Comparison of ENCODE assay signal across 15 cellular contexts in genomic region chr16:89495121-89495520, GRCh38. TPM values are rescaled to one million over a fixed set of nuclear protein-coding genes. Genes with fewer than 3 reads are reported as not detected.
DNase-seq lines count a peak whose midpoint lies in the region; ATAC-seq and TF ChIP-seq lines count a peak whose summit lies in the region.
"Had no signal": no experiment of that assay in that cellular context is flagged by ENCODE, and none has a peak within 500 bp of the region (broad histone marks: within the 10 kb centered on the region; RNA-seq: fewer than 3 reads in every experiment).

No MANE protein-coding gene starts in this region.

- peak overlapping the region; percentile 74 for H3K27ac Mint-ChIP-seq in central memory CD8-positive, alpha-beta T cell (ENCODE audit: low read depth)
- H3K27ac Mint-ChIP-seq: activated B cell treated with CpG ODN at 0.5 μM for 24 hours; activated naive CD8-positive, alpha-beta T cell had no signal

- H3K9me3 Mint-ChIP-seq in central memory CD8-positive, alpha-beta T cell, result no peaks in the 10 kb centered on the region
- H3K9me3 Mint-ChIP-seq: activated B cell treated with CpG ODN at 0.5 μM for 24 hours had no signal

- TF ChIP-seq CTCF in AG10803 (conservative IDR thresholded peaks at IDR 0.05; ENCODE audit: low read length), result peak; percentile 27
- TF ChIP-seq CTCF in upper lobe of right lung (IDR thresholded peaks at IDR 0.05), result no peak

- H3K27me3 Mint-ChIP-seq in central memory CD8-positive, alpha-beta T cell, result no peaks in the 10 kb centered on the region
- H3K27me3 Mint-ChIP-seq: activated B cell treated with CpG ODN at 0.5 μM for 24 hours; activated naive CD8-positive, alpha-beta T cell had no signal

- peaks cover 8% of the 10 kb centered on the region for H3K36me3 ChIP-seq in mesodermal cell (ENCODE audit: control insufficient read depth, insufficient read depth, low read length)
- no peaks in the 10 kb centered on the region for H3K36me3 ChIP-seq in upper lobe of right lung

- no peak for ATAC-seq in central memory CD8-positive, alpha-beta T cell (replicated peaks; ENCODE audit: extremely low read depth, poor library complexity, severe bottlenecking)
- no peak for ATAC-seq in upper lobe of right lung
- no peak for ATAC-seq in HG03439 (IDR thresholded peaks at IDR 0.05; ENCODE audit: unreplicated experiment)
- ATAC-seq: psoas muscle had no signal

- peaks cover 21% of the 10 kb centered on the region for H3K4me1 Mint-ChIP-seq in central memory CD8-positive, alpha-beta T cell

- H3K36me3 Mint-ChIP-seq in central memory CD8-positive, alpha-beta T cell (ENCODE audit: insufficient read depth), result peaks cover 5% of the 10 kb centered on the region
- H3K36me3 Mint-ChIP-seq: activated naive CD8-positive, alpha-beta T cell had no signal

- H3K4me3 ChIP-seq in AG10803 (ENCODE audit: low read length), result no peak overlapping the region
- no peak overlapping the region for H3K4me3 ChIP-seq in mesodermal cell (ENCODE audit: extremely low read depth, insufficient read depth, low read length, poor library complexity, severe bottlenecking)
- no peak overlapping the region for H3K4me3 ChIP-seq in upper lobe of right lung
- H3K4me3 ChIP-seq: BLaER1, psoas muscle had no signal

- H3K4me3 Mint-ChIP-seq in central memory CD8-positive, alpha-beta T cell, result no peak overlapping the region
- H3K4me3 Mint-ChIP-seq: activated B cell treated with CpG ODN at 0.5 μM for 24 hours; activated naive CD8-positive, alpha-beta T cell had no signal

- no peaks in the 10 kb centered on the region for H3K27me3 ChIP-seq in upper lobe of right lung
- H3K27me3 ChIP-seq: BLaER1 had no signal

- WGBS in mesodermal cell (ENCODE audit: insufficient coverage in 2 of 2), 2 experiments, result 54 to 57% methylated on average over 3 of the region's 3 CpGs

- intact Hi-C loops in upper lobe of right lung (cut with DNase I), result no loop called here

- peaks cover 5% of the 10 kb centered on the region for H3K4me1 ChIP-seq in mesodermal cell (ENCODE audit: control insufficient read depth, insufficient read depth, low read length, poor library complexity, severe bottlenecking)
- H3K4me1 ChIP-seq in upper lobe of right lung, result peaks cover 12% of the 10 kb centered on the region

- H3K9me3 ChIP-seq in mesodermal cell (ENCODE audit: control insufficient read depth, low read length), result no peaks in the 10 kb centered on the region
- no peaks in the 10 kb centered on the region for H3K9me3 ChIP-seq in upper lobe of right lung
- H3K9me3 ChIP-seq: BLaER1, psoas muscle had no signal

- DNase-seq in AG10803 (ENCODE audit: low read depth) (peak; percentile 82), HK-2 (ENCODE audit: unreplicated experiment) (peak; percentile 51), upper lobe of right lung (no peak), NCI-H2227 treated with DMSO at 0.1 percent for 48 hours (lab: John Stamatoyannopoulos, UW) (no peak)
- DNase-seq in central memory CD8-positive, alpha-beta T cell (ENCODE audit: low spot score in 2 of 2), result no peak
- DNase-seq in activated naive CD4-positive, alpha-beta T cell treated with Interleukin-2 at 50 U/mL for 16 hours, result no peak
- DNase-seq: activated B cell treated with CpG ODN at 0.5 μM for 24 hours, foreskin melanocyte, GOT3, NCI-H2171 treated with DMSO at 0.1 percent for 48 hours, psoas muscle had no signal

- H3K27ac ChIP-seq in mesodermal cell (ENCODE audit: low read depth, low read length, severe bottlenecking) (peak overlapping the region; percentile 59), upper lobe of right lung (no peak overlapping the region)
- H3K27ac ChIP-seq: BLaER1, psoas muscle had no signal

RNA-seq across cellular contexts. Expression of gene ANKRD11, which starts 4.8 kb away (rescaled TPM):
- polyA plus RNA-seq in mesodermal cell (2013, experiment 1 of 2), result 97.2 TPM
- 73.2 TPM for polyA plus RNA-seq in mesodermal cell (2013, experiment 2 of 2)
- 125 TPM for total RNA-seq in upper lobe of right lung

RNA-seq across cellular contexts. Expression of gene SPG7, which starts 13.1 kb away (rescaled TPM):
- 60.7 TPM for polyA plus RNA-seq in mesodermal cell (2013, experiment 1 of 2)
- 50.7 TPM for polyA plus RNA-seq in mesodermal cell (2013, experiment 2 of 2)
- 95.0 TPM for total RNA-seq in upper lobe of right lung

Comparison
In these comparisons a context has a peak if more than half of its experiments do, and no peak if none do; other contexts are left out.
1. DNase-seq: peak in AG10803 (single experiment) and HK-2 (single experiment); none in central memory CD8-positive, alpha-beta T cell (0 of 2), upper lobe of right lung (single experiment), NCI-H2227 treated with DMSO at 0.1 percent for 48 hours (single experiment) and activated naive CD4-positive, alpha-beta T cell treated with Interleukin-2 at 50 U/mL for 16 hours (single experiment).